Comparison of ENCODE assay signal across 9 cellular contexts in the genomic region with DNA sequence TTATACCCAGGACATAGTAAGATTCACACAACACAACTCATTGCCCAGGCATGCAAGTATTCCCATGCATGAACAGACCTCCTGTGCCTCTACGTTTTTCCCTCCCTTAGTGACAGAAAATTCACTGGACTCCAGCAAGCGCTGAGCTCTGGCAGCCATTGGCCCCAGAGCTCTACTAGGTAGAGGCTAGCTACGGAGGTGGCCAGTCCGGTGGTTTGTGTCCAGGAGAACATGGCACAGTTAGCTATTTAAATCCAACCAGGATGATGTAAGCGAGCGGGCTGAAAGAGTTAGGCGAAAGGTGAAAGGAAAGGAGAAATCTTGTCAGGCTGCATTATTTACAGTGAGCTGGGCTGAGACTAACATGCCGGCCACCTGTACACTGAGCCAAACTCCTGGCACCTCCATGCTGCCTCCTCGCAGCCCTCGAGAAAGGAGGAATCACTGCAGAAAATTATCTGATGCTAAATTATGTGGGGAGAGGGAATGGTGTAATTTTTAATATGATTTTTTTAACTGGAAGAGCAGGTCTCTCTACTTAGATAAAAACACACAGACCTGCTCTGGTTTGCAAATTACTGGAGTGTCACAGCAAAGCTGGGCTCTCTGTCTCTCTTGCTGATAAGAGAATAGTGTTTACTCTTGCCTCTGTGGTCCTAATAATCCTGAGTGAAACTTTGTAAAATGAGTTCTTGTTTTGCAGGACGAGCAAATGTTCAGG. TPM values are rescaled to one million over a fixed set of nuclear protein-coding genes. Genes with fewer than 3 reads are reported as not detected.
DNase-seq lines count a peak whose midpoint lies in the region; ATAC-seq, FAIRE-seq and TF ChIP-seq lines count a peak whose summit lies in the region.
"Had no signal": no experiment of that assay in that cellular context is flagged by ENCODE, and none has a peak within 500 bp of the region (broad histone marks: within the 10 kb centered on the region; RNA-seq: fewer than 3 reads in every experiment).

No MANE protein-coding gene starts in this region.

- peak; percentile 26 for DNase-seq in EH (ENCODE audit: low read depth)
- DNase-seq in SK-N-DZ (ENCODE audit: low spot score) = peak; percentile 36
- DNase-seq in epithelial cell of prostate (ENCODE audit: low read depth, low spot score) = no peak
- DNase-seq in pancreas = no peak
- no peak for DNase-seq in stimulated activated naive CD4-positive, alpha-beta T cell treated with Interleukin-2 at 50 U/mL for 16 hours (lab: John Stamatoyannopoulos, UW)
- DNase-seq in Right ventricle myocardium superior = no peak
- DNase-seq in GM19238 (ENCODE audit: insufficient read length, low spot score) = no peak
- DNase-seq: DMS53 had no signal

- no peak for TF ChIP-seq CTCF in pancreas (IDR thresholded peaks at IDR 0.05)

- H3K9me3 ChIP-seq in pancreas = no peaks in the 10 kb centered on the region

- intact Hi-C loops in pancreas (cut with DNase I) (no loop called here), Right ventricle myocardium superior (cut with DNase I) (no loop called here)

- no peaks in the 10 kb centered on the region for H3K36me3 ChIP-seq in pancreas

- H3K27ac ChIP-seq in epithelial cell of prostate (peak overlapping the region; percentile 9), pancreas (peak overlapping the region in 3 of 4 donors; percentile 13 to 56 (median 55))

- ATAC-seq in pancreas (peak; percentile 45 to 58 (median 50)), Right ventricle myocardium superior (ENCODE audit: poor library complexity) (no peak)

- 19 to 31% methylated on average over 11 of the region's 11 CpGs for WGBS in pancreas, 2 donors

- peaks cover 33 to 40% (median 37%) of the 10 kb centered on the region in 3 donors for H3K4me1 ChIP-seq in pancreas

- H3K4me3 ChIP-seq in pancreas = no peak overlapping the region
- H3K4me3 ChIP-seq: lung had no signal

- FAIRE-seq in pancreas (lab: Jason Lieb, UNC) = no peak

- H3K27me3 ChIP-seq in pancreas = no peaks in the 10 kb centered on the region

RNA-seq across cellular contexts. Expression of a gene that starts 50.1 kb away (rescaled TPM):
- polyA plus RNA-seq in SK-N-DZ (2014; cell fraction: cytosol; rRNA removed) = 1.7 and 3.3 TPM in 2 replicates
- 2.2 and 9.2 TPM in 2 replicates for polyA plus RNA-seq in SK-N-DZ (2014; cell fraction: nucleus; rRNA removed)
- total RNA-seq in pancreas = 1 to 10 TPM; 2.3 to 4.1 (median 2.5) TPM
- 1 to 10 TPM; 1.4 to 2.5 TPM for polyA plus RNA-seq in pancreas
- total RNA-seq in Right ventricle myocardium superior = 9.5 TPM

Comparison
In these comparisons a context has a peak if more than half of its experiments do, and no peak if none do; other contexts are left out.
1. DNase-seq: peak in EH (single experiment) and SK-N-DZ (single experiment); none in epithelial cell of prostate (single experiment), pancreas (0 of 6), stimulated activated naive CD4-positive, alpha-beta T cell treated with Interleukin-2 at 50 U/mL for 16 hours (single experiment), Right ventricle myocardium superior (single experiment) and GM19238 (single experiment).